ENCODE assay signal across 1 cellular context in genomic region chr11:68448604-68449011, GRCh38.
TF ChIP-seq lines count a peak whose summit lies in the region.

No MANE protein-coding gene starts in this region.

TF ChIP-seq in K562, 482 proteins besides CTCF, POLR2A, EP300 and RAD21:
- no peak for TF ChIP-seq NCOA2 (IDR thresholded peaks at IDR 0.05; ENCODE audit: partially characterized antibody in 2 of 2)
- TF ChIP-seq ZNF79 (CRISPR knock-in tag; IDR thresholded peaks at IDR 0.05; ENCODE audit: low read depth) = no peak
- no peak for TF ChIP-seq POLR3A (IDR thresholded peaks at IDR 0.05; ENCODE audit: borderline replicate concordance, extremely low read depth, insufficient read depth, insufficient read length)
- TF ChIP-seq NFE2L1 (tag; IDR thresholded peaks at IDR 0.05; ENCODE audit: borderline replicate concordance, low read depth) = no peak
- TF ChIP-seq ZBTB33 (CRISPR knock-in tag; IDR thresholded peaks at IDR 0.05) = 0 out of 2 replicates have a peak, but pooled peaks have one; percentile 38
